Comparison of ENCODE assay signal across 16 cellular contexts in genomic region chr3:46495901-46496456, GRCh38. TPM values are rescaled to one million over a fixed set of nuclear protein-coding genes. Genes with fewer than 3 reads are reported as not detected.
DNase-seq lines count a peak whose midpoint lies in the region; ATAC-seq and TF ChIP-seq lines count a peak whose summit lies in the region.
"Had no signal": no experiment of that assay in that cellular context is flagged by ENCODE, and none has a peak within 500 bp of the region (broad histone marks: within the 10 kb centered on the region; RNA-seq: fewer than 3 reads in every experiment).

No MANE protein-coding gene starts in this region.

- TF ChIP-seq CTCF in GM13977 (IDR thresholded peaks at IDR 0.05; ENCODE audit: extremely low read depth, insufficient read depth, missing control alignments) = no peak

- H3K27ac Mint-ChIP-seq in activated naive CD8-positive, alpha-beta T cell treated with anti-CD3 and anti-CD28 coated beads, Interleukin-2, amount 50 U/mL, for 24 hours = no peak overlapping the region
- H3K27ac Mint-ChIP-seq: activated T-helper 17 cell treated with anti-CD3 and anti-CD28 coated beads, Interleukin-2, amount 50 U/mL, for 72 hours; memory B cell had no signal

- no peaks in the 10 kb centered on the region for H4K20me1 ChIP-seq in GM23248 (ENCODE audit: insufficient read depth)

- no peaks in the 10 kb centered on the region for H3K9me2 ChIP-seq in GM23248 (ENCODE audit: insufficient read depth)

- WGBS in GM23248 (ENCODE audit: low coverage in 1 of 2, low lambda C conversion rate in 2 of 2, missing lambda C conversion rate in 2 of 2), 2 experiments = 22 to 25% methylated on average over 5 of the region's 5 CpGs

- no peaks in the 10 kb centered on the region for H3K27me3 Mint-ChIP-seq in activated naive CD8-positive, alpha-beta T cell treated with anti-CD3 and anti-CD28 coated beads, Interleukin-2, amount 50 U/mL, for 24 hours
- H3K27me3 Mint-ChIP-seq: activated T-helper 17 cell treated with anti-CD3 and anti-CD28 coated beads, Interleukin-2, amount 50 U/mL, for 72 hours; memory B cell had no signal

- peaks cover 15% of the 10 kb centered on the region for H3F3A ChIP-seq in GM23248 (ENCODE audit: insufficient read depth)

- H3K4me3 ChIP-seq in GM23248 = no peak overlapping the region
- no peak overlapping the region for H3K4me3 ChIP-seq in SK-N-MC
- H3K4me3 ChIP-seq: ovary, uterus had no signal

- H3K4me2 ChIP-seq in GM23248 (ENCODE audit: unreplicated experiment) = peak overlapping the region; percentile 14

- in situ Hi-C loops in GM23248 (cut with MboI) (no loop called here), GM13977 (cut with MboI; ENCODE audit: low pct_unique_long_range_greater_than_20kb, low sequenced_read_pairs, unreplicated experiment) (no loop called here)

- H3K36me3 ChIP-seq in GM23248 (ENCODE audit: low read depth) (no peaks in the 10 kb centered on the region), SK-N-MC (ENCODE audit: insufficient read depth, low read length) (no peaks in the 10 kb centered on the region)
- H3K36me3 ChIP-seq: ovary, uterus had no signal

- H3K79me2 ChIP-seq in GM23248 (ENCODE audit: insufficient read depth) = no peaks in the 10 kb centered on the region

- DNase-seq in 8988T (peak; percentile 58), GM23248 (peak; percentile 90), SK-N-MC (ENCODE audit: low read depth, low spot score) (peak; percentile 62), fibroblast of peridontal ligament (ENCODE audit: extremely low read depth) (peak; percentile 80), GM13977 (ENCODE audit: low spot score) (no peak)
- no peak for DNase-seq in activated naive CD8-positive, alpha-beta T cell treated with anti-CD3 and anti-CD28 coated beads, Interleukin-2, amount 50 U/mL, for 24 hours
- DNase-seq: DMS79, KG1, NCI-H2081 treated with DMSO at 0.1 percent for 48 hours, ovary, SW 1271, uterus had no signal

- H2AFZ ChIP-seq in GM23248 = peak overlapping the region; percentile 10; the same call in 1 of the 2 replicates

- peaks cover 21% of the 10 kb centered on the region for H3K4me1 ChIP-seq in GM23248 (ENCODE audit: insufficient read depth)
- H3K4me1 ChIP-seq: uterus had no signal

- H3K9me3 Mint-ChIP-seq in activated naive CD8-positive, alpha-beta T cell treated with anti-CD3 and anti-CD28 coated beads, Interleukin-2, amount 50 U/mL, for 24 hours = no peaks in the 10 kb centered on the region
- H3K9me3 Mint-ChIP-seq: activated T-helper 17 cell treated with anti-CD3 and anti-CD28 coated beads, Interleukin-2, amount 50 U/mL, for 72 hours; memory B cell had no signal

- ATAC-seq in HG03457 (IDR thresholded peaks at IDR 0.05; ENCODE audit: unreplicated experiment) (no peak), GM18873 (IDR thresholded peaks at IDR 0.05; ENCODE audit: low FRiP score, unreplicated experiment) (no peak)
- no peak for ATAC-seq in activated naive CD8-positive, alpha-beta T cell treated with anti-CD3 and anti-CD28 coated beads, Interleukin-2, amount 50 U/mL, for 24 hours

- no peak overlapping the region for H3K4me3 Mint-ChIP-seq in activated naive CD8-positive, alpha-beta T cell treated with anti-CD3 and anti-CD28 coated beads, Interleukin-2, amount 50 U/mL, for 24 hours
- H3K4me3 Mint-ChIP-seq: activated T-helper 17 cell treated with anti-CD3 and anti-CD28 coated beads, Interleukin-2, amount 50 U/mL, for 72 hours; memory B cell had no signal

- no peaks in the 10 kb centered on the region for H3K36me3 Mint-ChIP-seq in activated naive CD8-positive, alpha-beta T cell treated with anti-CD3 and anti-CD28 coated beads, Interleukin-2, amount 50 U/mL, for 24 hours (ENCODE audit: low read depth)
- H3K36me3 Mint-ChIP-seq: memory B cell had no signal

- H3K27ac ChIP-seq in GM23248 = peak overlapping the region; percentile 53
- H3K27ac ChIP-seq in SK-N-MC = no peak overlapping the region; the same call in 1 of the 2 replicates
- H3K27ac ChIP-seq: ovary, uterus had no signal

- no peaks in the 10 kb centered on the region for H3K27me3 ChIP-seq in GM23248 (replicated peaks; ENCODE audit: insufficient read depth)
- H3K27me3 ChIP-seq: ovary, uterus had no signal

- H3K9ac ChIP-seq in GM23248 (peak overlapping the region; percentile 43; the same call in 1 of the 2 replicates), SK-N-MC (ENCODE audit: insufficient read length) (no peak overlapping the region)

- H3K4me1 Mint-ChIP-seq in activated naive CD8-positive, alpha-beta T cell treated with anti-CD3 and anti-CD28 coated beads, Interleukin-2, amount 50 U/mL, for 24 hours = peaks cover 7% of the 10 kb centered on the region
- H3K4me1 Mint-ChIP-seq: activated T-helper 17 cell treated with anti-CD3 and anti-CD28 coated beads, Interleukin-2, amount 50 U/mL, for 72 hours had no signal

- H3K9me3 ChIP-seq in GM23248 (ENCODE audit: low read depth) (no peaks in the 10 kb centered on the region), SK-N-MC (ENCODE audit: low read depth, low read length) (no peaks in the 10 kb centered on the region)
- H3K9me3 ChIP-seq: ovary, uterus had no signal

RNA-seq across cellular contexts. Expression of gene RTP3, which starts 1.8 kb away (rescaled TPM):
- total RNA-seq in GM23248 (2014; rRNA removed; shearing (Covaris generic)) = not detected in 2 replicates
- not detected in 2 replicates for polyA plus RNA-seq in GM23248 (2016; fragmentation: Nextera tagmentation; extraction: Ambion mirVana)
- total RNA-seq: activated T-helper 17 cell treated with anti-CD3 and anti-CD28 coated beads, Interleukin-2, amount 50 U/mL, for 72 hours; ovary; uterus had no signal
- polyA plus RNA-seq: ovary had no signal

RNA-seq across cellular contexts. Expression of gene LTF, which starts 31.3 kb away (rescaled TPM):
- total RNA-seq in GM23248 (2014; rRNA removed; shearing (Covaris generic)) = not detected in 2 replicates
- polyA plus RNA-seq in GM23248 (2016; fragmentation: Nextera tagmentation; extraction: Ambion mirVana) = not detected in 2 replicates
- total RNA-seq: activated T-helper 17 cell treated with anti-CD3 and anti-CD28 coated beads, Interleukin-2, amount 50 U/mL, for 72 hours had no signal

Comparison
In these comparisons a context has a peak if more than half of its experiments do, and no peak if none do; other contexts are left out.
1. DNase-seq: peak in 8988T (single experiment), GM23248 (single experiment), SK-N-MC (single experiment) and fibroblast of peridontal ligament (single experiment); none in GM13977 (single experiment) and activated naive CD8-positive, alpha-beta T cell treated with anti-CD3 and anti-CD28 coated beads, Interleukin-2, amount 50 U/mL, for 24 hours (single experiment).